ENCODE assay signal across 3 cellular contexts in the genomic region with DNA sequence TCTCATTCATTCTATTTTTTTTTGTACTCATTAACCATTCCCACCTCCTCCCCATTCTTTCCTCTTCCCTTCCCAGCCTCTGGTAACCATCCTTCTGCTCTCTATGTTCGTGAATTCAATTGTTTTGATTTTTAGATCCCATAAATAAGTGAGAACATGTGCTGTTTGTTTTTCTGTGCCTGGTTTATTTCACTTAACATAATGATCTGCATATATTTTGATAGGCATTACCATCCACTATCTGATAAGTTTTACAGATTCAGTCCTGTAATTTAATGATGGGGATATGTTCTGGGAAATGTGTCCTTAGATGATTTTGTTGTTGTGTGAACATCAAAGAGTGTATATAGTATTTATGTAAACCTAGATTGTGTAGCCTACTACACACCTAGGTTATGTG.
TF ChIP-seq lines count a peak whose summit lies in the region.

No MANE protein-coding gene starts in this region.

TF ChIP-seq in SK-N-SH, 30 proteins besides CTCF, POLR2A, EP300 and RAD21 (continued from another document):
- TF ChIP-seq RXRA (IDR thresholded peaks at IDR 0.05; ENCODE audit: borderline replicate concordance, low read depth): no peak

TF ChIP-seq in SK-N-SH treated with all-trans-retinoic acid at 6 μM for 48 hours, 23 proteins besides CTCF, POLR2A, EP300 and RAD21:
- TF ChIP-seq, protein P1, sequence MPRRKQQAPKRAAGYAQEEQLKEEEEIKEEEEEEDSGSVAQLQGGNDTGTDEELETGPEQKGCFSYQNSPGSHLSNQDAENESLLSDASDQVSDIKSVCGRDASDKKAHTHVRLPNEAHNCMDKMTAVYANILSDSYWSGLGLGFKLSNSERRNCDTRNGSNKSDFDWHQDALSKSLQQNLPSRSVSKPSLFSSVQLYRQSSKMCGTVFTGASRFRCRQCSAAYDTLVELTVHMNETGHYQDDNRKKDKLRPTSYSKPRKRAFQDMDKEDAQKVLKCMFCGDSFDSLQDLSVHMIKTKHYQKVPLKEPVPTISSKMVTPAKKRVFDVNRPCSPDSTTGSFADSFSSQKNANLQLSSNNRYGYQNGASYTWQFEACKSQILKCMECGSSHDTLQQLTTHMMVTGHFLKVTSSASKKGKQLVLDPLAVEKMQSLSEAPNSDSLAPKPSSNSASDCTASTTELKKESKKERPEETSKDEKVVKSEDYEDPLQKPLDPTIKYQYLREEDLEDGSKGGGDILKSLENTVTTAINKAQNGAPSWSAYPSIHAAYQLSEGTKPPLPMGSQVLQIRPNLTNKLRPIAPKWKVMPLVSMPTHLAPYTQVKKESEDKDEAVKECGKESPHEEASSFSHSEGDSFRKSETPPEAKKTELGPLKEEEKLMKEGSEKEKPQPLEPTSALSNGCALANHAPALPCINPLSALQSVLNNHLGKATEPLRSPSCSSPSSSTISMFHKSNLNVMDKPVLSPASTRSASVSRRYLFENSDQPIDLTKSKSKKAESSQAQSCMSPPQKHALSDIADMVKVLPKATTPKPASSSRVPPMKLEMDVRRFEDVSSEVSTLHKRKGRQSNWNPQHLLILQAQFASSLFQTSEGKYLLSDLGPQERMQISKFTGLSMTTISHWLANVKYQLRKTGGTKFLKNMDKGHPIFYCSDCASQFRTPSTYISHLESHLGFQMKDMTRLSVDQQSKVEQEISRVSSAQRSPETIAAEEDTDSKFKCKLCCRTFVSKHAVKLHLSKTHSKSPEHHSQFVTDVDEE (CRISPR knock-in tag; IDR thresholded peaks at IDR 0.05): 0 out of 2 replicates have a peak, but pooled peaks have one; percentile 58
- TF ChIP-seq ZC3H10 (CRISPR knock-in tag; IDR thresholded peaks at IDR 0.05) (no peak), TCF4 (CRISPR knock-in tag; IDR thresholded peaks at IDR 0.05; ENCODE audit: borderline replicate concordance) (peak; percentile 87)

TF ChIP-seq in neural cell, 6 proteins besides CTCF, POLR2A, EP300 and RAD21 (continued from another document):
- TF ChIP-seq, protein P2, sequence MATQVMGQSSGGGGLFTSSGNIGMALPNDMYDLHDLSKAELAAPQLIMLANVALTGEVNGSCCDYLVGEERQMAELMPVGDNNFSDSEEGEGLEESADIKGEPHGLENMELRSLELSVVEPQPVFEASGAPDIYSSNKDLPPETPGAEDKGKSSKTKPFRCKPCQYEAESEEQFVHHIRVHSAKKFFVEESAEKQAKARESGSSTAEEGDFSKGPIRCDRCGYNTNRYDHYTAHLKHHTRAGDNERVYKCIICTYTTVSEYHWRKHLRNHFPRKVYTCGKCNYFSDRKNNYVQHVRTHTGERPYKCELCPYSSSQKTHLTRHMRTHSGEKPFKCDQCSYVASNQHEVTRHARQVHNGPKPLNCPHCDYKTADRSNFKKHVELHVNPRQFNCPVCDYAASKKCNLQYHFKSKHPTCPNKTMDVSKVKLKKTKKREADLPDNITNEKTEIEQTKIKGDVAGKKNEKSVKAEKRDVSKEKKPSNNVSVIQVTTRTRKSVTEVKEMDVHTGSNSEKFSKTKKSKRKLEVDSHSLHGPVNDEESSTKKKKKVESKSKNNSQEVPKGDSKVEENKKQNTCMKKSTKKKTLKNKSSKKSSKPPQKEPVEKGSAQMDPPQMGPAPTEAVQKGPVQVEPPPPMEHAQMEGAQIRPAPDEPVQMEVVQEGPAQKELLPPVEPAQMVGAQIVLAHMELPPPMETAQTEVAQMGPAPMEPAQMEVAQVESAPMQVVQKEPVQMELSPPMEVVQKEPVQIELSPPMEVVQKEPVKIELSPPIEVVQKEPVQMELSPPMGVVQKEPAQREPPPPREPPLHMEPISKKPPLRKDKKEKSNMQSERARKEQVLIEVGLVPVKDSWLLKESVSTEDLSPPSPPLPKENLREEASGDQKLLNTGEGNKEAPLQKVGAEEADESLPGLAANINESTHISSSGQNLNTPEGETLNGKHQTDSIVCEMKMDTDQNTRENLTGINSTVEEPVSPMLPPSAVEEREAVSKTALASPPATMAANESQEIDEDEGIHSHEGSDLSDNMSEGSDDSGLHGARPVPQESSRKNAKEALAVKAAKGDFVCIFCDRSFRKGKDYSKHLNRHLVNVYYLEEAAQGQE (IDR thresholded peaks at IDR 0.05; ENCODE audit: borderline replicate concordance): no peak
- TF ChIP-seq POLR2AphosphoS5 (IDR thresholded peaks at IDR 0.05): no peak
- TF ChIP-seq TAF1 (IDR thresholded peaks at IDR 0.05; ENCODE audit: low read depth): no peak
- no peak for TF ChIP-seq SMC3 (conservative IDR thresholded peaks at IDR 0.05; ENCODE audit: poor library complexity)
- no peak for TF ChIP-seq MXI1 (conservative IDR thresholded peaks at IDR 0.05; ENCODE audit: poor library complexity, severe bottlenecking)
